Comparison of ENCODE assay signal across 8 cellular contexts in the genomic region with DNA sequence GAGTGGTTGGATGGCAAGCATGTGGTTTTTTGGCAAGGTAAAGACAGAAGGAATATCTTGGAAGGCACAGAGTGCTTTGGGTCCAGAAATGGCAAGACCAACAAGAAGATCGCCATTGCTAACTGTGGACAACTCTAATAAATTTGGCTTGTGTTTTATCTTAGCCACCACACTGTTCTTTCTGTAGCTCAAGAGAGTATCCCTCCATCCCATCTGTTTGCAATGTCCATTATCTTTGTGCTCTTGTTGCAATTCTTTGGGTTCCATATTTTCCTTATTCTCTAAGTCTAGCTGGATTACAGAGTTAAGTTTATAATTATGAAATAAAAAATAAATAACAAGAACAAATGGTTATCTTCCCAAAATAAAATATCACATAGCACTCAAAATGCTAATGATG.
"Had no signal": no experiment of that assay in that cellular context is flagged by ENCODE, and none has a peak within 500 bp of the region (broad histone marks: within the 10 kb centered on the region; RNA-seq: fewer than 3 reads in every experiment).

No MANE protein-coding gene starts in this region.

- H3K4me3 ChIP-seq: GM12878 had no signal

- ATAC-seq: GM12878 had no signal

- DNase-seq: GDM1, GF-D8 had no signal

- FAIRE-seq: G401.6, GM12878, GM12891, GM12892, GM18507, GM19239 had no signal
